In genomic region chr2:69013837-69014796, GRCh38 we compare ENCODE assay signal across 9 cellular contexts. TPM values are rescaled to one million over a fixed set of nuclear protein-coding genes. Genes with fewer than 3 reads are reported as not detected.
DNase-seq lines count a peak whose midpoint lies in the region; ATAC-seq and TF ChIP-seq lines count a peak whose summit lies in the region.
"Had no signal": no experiment of that assay in that cellular context is flagged by ENCODE, and none has a peak within 500 bp of the region (broad histone marks: within the 10 kb centered on the region; RNA-seq: fewer than 3 reads in every experiment).

No MANE protein-coding gene starts in this region.

- peaks cover 40% of the 10 kb centered on the region for H3K4me1 ChIP-seq in left ventricle myocardium inferior
- H3K4me1 ChIP-seq in spleen: peaks cover 7 to 24% (median 19%) of the 10 kb centered on the region in 6 donors

- intact Hi-C loops in left ventricle myocardium inferior (cut with micrococcal nuclease) (no loop called here), cardiac septum (cut with DNase I) (loop anchor here (1.0 kb wide), 1 partner anchor 293 kb away; no protein-coding TSS in a partner anchor), spleen (cut with DNase I; ENCODE audit: low total_unique reads) (no loop called here)
- intact Hi-C loops in activated T-helper 1 cell treated with anti-CD3 and anti-CD28 coated beads, Interleukin-12 subunit alpha, Interleukin-12 subunit beta, Interleukin-2, Interleukin-4 antibody, amounts not matched to agents 30 ng/mL and 10 ng/mL and 1 ng/mL, durations not matched to agents 14 hours and 24 hours and 36 hours (cut with micrococcal nuclease): loop anchor here (1.0 to 5.0 kb wide), 2 partner anchors 35 to 72 kb away; no protein-coding TSS in a partner anchor

- no peaks in the 10 kb centered on the region for H3K36me3 Mint-ChIP-seq in activated T-helper 1 cell treated with anti-CD3 and anti-CD28 coated beads, Interleukin-12 subunit alpha, Interleukin-12 subunit beta, Interleukin-2, Interleukin-4 antibody, amounts not matched to agents 30 ng/mL and 10 ng/mL and 1 ng/mL, durations not matched to agents 14 hours and 24 hours and 36 hours (ENCODE audit: low read depth)

- peak overlapping the region; percentile 46 for H3K4me3 Mint-ChIP-seq in activated T-helper 1 cell treated with anti-CD3 and anti-CD28 coated beads, Interleukin-12 subunit alpha, Interleukin-12 subunit beta, Interleukin-2, Interleukin-4 antibody, amounts not matched to agents 30 ng/mL and 10 ng/mL and 1 ng/mL, durations not matched to agents 14 hours and 24 hours and 36 hours

- DNase-seq in left ventricle myocardium inferior (no peak), cardiac septum (ENCODE audit: low spot score) (no peak), spleen (no peak), DMS53 treated with DMSO at 0.1 percent for 48 hours (lab: John Stamatoyannopoulos, UW; ENCODE audit: unreplicated experiment) (no peak)
- DNase-seq in activated T-helper 1 cell treated with anti-CD3 and anti-CD28 coated beads, Interleukin-12 subunit alpha, Interleukin-12 subunit beta, Interleukin-2, Interleukin-4 antibody, amounts not matched to agents 30 ng/mL and 10 ng/mL and 1 ng/mL, durations not matched to agents 14 hours and 24 hours and 36 hours (ENCODE audit: low spot score): no peak

- peak overlapping the region; percentile 80 for H3K27ac ChIP-seq in left ventricle myocardium inferior (replicated peaks)
- H3K27ac ChIP-seq in spleen: peak overlapping the region; percentile 4 to 83 (median 76)
- H3K27ac ChIP-seq: epithelial cell of prostate had no signal

- TF ChIP-seq CTCF in left ventricle myocardium inferior (IDR thresholded peaks at IDR 0.05; ENCODE audit: borderline replicate concordance) (no peak), spleen (IDR thresholded peaks at IDR 0.05 in 8 of 11, conservative IDR thresholded peaks at IDR 0.05 in 3 of 11) (no peak)

- no peaks in the 10 kb centered on the region for H3K9me3 Mint-ChIP-seq in activated T-helper 1 cell treated with anti-CD3 and anti-CD28 coated beads, Interleukin-12 subunit alpha, Interleukin-12 subunit beta, Interleukin-2, Interleukin-4 antibody, amounts not matched to agents 30 ng/mL and 10 ng/mL and 1 ng/mL, durations not matched to agents 14 hours and 24 hours and 36 hours

- H3K9me3 ChIP-seq in left ventricle myocardium inferior (replicated peaks) (no peaks in the 10 kb centered on the region), iPS-18c (ENCODE audit: control insufficient read depth, insufficient read depth, low read length) (no peaks in the 10 kb centered on the region), spleen (no peaks in the 10 kb centered on the region)

- no peaks in the 10 kb centered on the region for H3K36me3 ChIP-seq in left ventricle myocardium inferior
- H3K36me3 ChIP-seq in spleen: no peaks in the 10 kb centered on the region

- 3 to 5% (median 3%) methylated on average over 16 to 20 of the region's 20 CpGs for WGBS in spleen, 5 donors

- H3K27me3 Mint-ChIP-seq in activated T-helper 1 cell treated with anti-CD3 and anti-CD28 coated beads, Interleukin-12 subunit alpha, Interleukin-12 subunit beta, Interleukin-2, Interleukin-4 antibody, amounts not matched to agents 30 ng/mL and 10 ng/mL and 1 ng/mL, durations not matched to agents 14 hours and 24 hours and 36 hours (ENCODE audit: insufficient read depth): peaks cover 70% of the 10 kb centered on the region

- H3K4me3 ChIP-seq in left ventricle myocardium inferior (peak overlapping the region; percentile 88), iPS-18c (ENCODE audit: insufficient read depth, low read depth, low read length) (peak overlapping the region; percentile 93), spleen (peak overlapping the region; percentile 43 to 81 (median 50))

- no peak for TF ChIP-seq POLR2A in spleen (IDR thresholded peaks at IDR 0.05)

- peaks cover 13% of the 10 kb centered on the region for H3K4me1 Mint-ChIP-seq in activated T-helper 1 cell treated with anti-CD3 and anti-CD28 coated beads, Interleukin-12 subunit alpha, Interleukin-12 subunit beta, Interleukin-2, Interleukin-4 antibody, amounts not matched to agents 30 ng/mL and 10 ng/mL and 1 ng/mL, durations not matched to agents 14 hours and 24 hours and 36 hours (ENCODE audit: low read depth)

- peaks cover 49% of the 10 kb centered on the region for H3K27me3 ChIP-seq in left ventricle myocardium inferior (ENCODE audit: low read depth)
- H3K27me3 ChIP-seq in spleen (replicated peaks in 1 of 7): peaks cover 4 to 67% (median 31%) of the 10 kb centered on the region in 7 donors

- H3K27ac Mint-ChIP-seq in activated T-helper 1 cell treated with anti-CD3 and anti-CD28 coated beads, Interleukin-12 subunit alpha, Interleukin-12 subunit beta, Interleukin-2, Interleukin-4 antibody, amounts not matched to agents 30 ng/mL and 10 ng/mL and 1 ng/mL, durations not matched to agents 14 hours and 24 hours and 36 hours: no peak overlapping the region

- ATAC-seq in HG03439 (IDR thresholded peaks at IDR 0.05; ENCODE audit: unreplicated experiment) (no peak), HG02852 (IDR thresholded peaks at IDR 0.05; ENCODE audit: unreplicated experiment) (no peak)

RNA-seq across cellular contexts. Expression of gene ANTXR1, which starts 1.1 kb away (rescaled TPM):
- total RNA-seq in left ventricle myocardium inferior (23.3 TPM), cardiac septum (38.1 TPM), spleen (10 to 100 TPM; 21.5 to 66.7 (median 41.8) TPM)
- total RNA-seq in activated T-helper 1 cell treated with anti-CD3 and anti-CD28 coated beads, Interleukin-12 subunit alpha, Interleukin-12 subunit beta, Interleukin-2, Interleukin-4 antibody, amounts not matched to agents 30 ng/mL and 10 ng/mL and 1 ng/mL, durations not matched to agents 14 hours and 24 hours and 36 hours: not detected in 2 replicates
- polyA plus RNA-seq in spleen: 1 to 10 TPM; 2.8 to 6.0 (median 3.5) TPM

RNA-seq across cellular contexts. Expression of gene GKN1, which starts 39.7 kb away (rescaled TPM):
- total RNA-seq in left ventricle myocardium inferior (not detected), cardiac septum (not detected), spleen (not detected)
- not detected in 2 replicates for total RNA-seq in activated T-helper 1 cell treated with anti-CD3 and anti-CD28 coated beads, Interleukin-12 subunit alpha, Interleukin-12 subunit beta, Interleukin-2, Interleukin-4 antibody, amounts not matched to agents 30 ng/mL and 10 ng/mL and 1 ng/mL, durations not matched to agents 14 hours and 24 hours and 36 hours
- under 1 TPM in 1 of 3 donors, not detected in 2; 0.28 TPM for polyA plus RNA-seq in spleen

Comparison
In these comparisons a context has a peak if more than half of its experiments do, and no peak if none do; other contexts are left out.
1. intact Hi-C loops: an anchor here in cardiac septum (1.0 kb wide) and activated T-helper 1 cell treated with anti-CD3 and anti-CD28 coated beads, Interleukin-12 subunit alpha, Interleukin-12 subunit beta, Interleukin-2, Interleukin-4 antibody, amounts not matched to agents 30 ng/mL and 10 ng/mL and 1 ng/mL, durations not matched to agents 14 hours and 24 hours and 36 hours (1.0 to 5.0 kb wide); none called in left ventricle myocardium inferior and spleen.
2. RNA of gene ANTXR1, which starts 1.1 kb away (total RNA-seq): 21.5 to 66.7 TPM in spleen, 38.1 TPM in cardiac septum (single experiment) and 23.3 TPM in left ventricle myocardium inferior (single experiment); not detected in activated T-helper 1 cell treated with anti-CD3 and anti-CD28 coated beads, Interleukin-12 subunit alpha, Interleukin-12 subunit beta, Interleukin-2, Interleukin-4 antibody, amounts not matched to agents 30 ng/mL and 10 ng/mL and 1 ng/mL, durations not matched to agents 14 hours and 24 hours and 36 hours; every median in the first group is over 10 times any median in the second.
3. Peak in every context shown above with its lines, with median percentiles within 50 percentile points of each other: H3K4me3 ChIP-seq.